Comparison of ENCODE assay signal across 28 cellular contexts in the genomic region with DNA sequence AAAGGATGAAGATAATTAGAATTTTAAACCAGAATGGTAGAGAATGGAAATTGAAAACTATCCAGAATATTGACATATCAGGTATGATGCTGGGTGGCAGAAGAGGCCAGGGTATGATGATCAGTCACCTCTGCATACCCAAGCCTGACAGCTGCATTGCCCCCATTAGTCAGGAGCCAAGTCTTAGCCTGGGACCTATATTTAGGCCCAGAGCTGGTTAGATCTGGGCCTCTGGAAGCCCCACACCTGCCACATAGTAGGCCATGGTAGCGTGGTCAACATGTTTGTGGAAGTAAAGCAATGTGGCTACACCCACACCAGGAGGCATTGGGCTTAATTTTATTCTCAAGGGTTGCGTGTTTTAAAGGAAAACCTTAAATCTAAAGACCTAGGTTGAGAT.
"Had no signal": no experiment of that assay in that cellular context is flagged by ENCODE, and none has a peak within 500 bp of the region (broad histone marks: within the 10 kb centered on the region; RNA-seq: fewer than 3 reads in every experiment).

No MANE protein-coding gene starts in this region.

- H3K4me3 ChIP-seq: colonic mucosa, esophagus squamous epithelium, gastrocnemius medialis, heart right ventricle, left lung, lower lobe of right lung, mucosa of descending colon had no signal

- H3K27me3 ChIP-seq: colonic mucosa, esophagus squamous epithelium, gastrocnemius medialis, heart right ventricle, left lung had no signal

- H3K27me3 Mint-ChIP-seq: dendritic cell treated with granulocyte-macrophage colony-stimulating factor and Interleukin-4, amounts not matched to agents 40 ng/mL and 50 ng/mL, for 4 days; effector memory CD8-positive, alpha-beta T cell had no signal

- H3K36me3 ChIP-seq: colonic mucosa had no signal

- H3K4me3 Mint-ChIP-seq: dendritic cell treated with granulocyte-macrophage colony-stimulating factor and Interleukin-4, amounts not matched to agents 40 ng/mL and 50 ng/mL, for 4 days; effector memory CD8-positive, alpha-beta T cell; endodermal cell; mesothelial cell of epicardium; naive thymus-derived CD4-positive, alpha-beta T cell had no signal

- H3K27ac ChIP-seq: colonic mucosa, epithelial cell of prostate, esophagus squamous epithelium, gastrocnemius medialis, heart right ventricle, left lung, lower lobe of right lung had no signal

- H3K4me1 ChIP-seq: colonic mucosa, gastrocnemius medialis, heart right ventricle, lower lobe of right lung had no signal

- H3K9me3 ChIP-seq: colonic mucosa, esophagus squamous epithelium, gastrocnemius medialis, heart right ventricle, left lung, lower lobe of right lung, mucosa of descending colon had no signal

- ATAC-seq: effector memory CD8-positive, alpha-beta T cell; esophagus mucosa; gastrocnemius medialis; heart right ventricle; left cardiac atrium; left lung; left ventricle myocardium superior; lower lobe of right lung; mucosa of descending colon; naive thymus-derived CD4-positive, alpha-beta T cell had no signal

- H3K4me1 Mint-ChIP-seq: mesothelial cell of epicardium; naive thymus-derived CD4-positive, alpha-beta T cell had no signal

- FAIRE-seq: endometrium, islet of Langerhans, keratinocyte had no signal

- H3K9me3 Mint-ChIP-seq: effector memory CD8-positive, alpha-beta T cell; endodermal cell; mesothelial cell of epicardium; naive thymus-derived CD4-positive, alpha-beta T cell had no signal

- DNase-seq: colonic mucosa; cortex of kidney; effector CD8-positive, alpha-beta T cell; effector memory CD8-positive, alpha-beta T cell; endodermal cell; erythroblast; esophagus squamous epithelium; foreskin fibroblast; foreskin melanocyte; gastrocnemius medialis; glutamatergic neuron; head of caudate nucleus; heart right ventricle; hippocampal formation; left cardiac atrium; left lung; left ventricle myocardium superior; lower lobe of right lung; mesenchymal stem cell; mucosa of descending colon; naive thymus-derived CD4-positive, alpha-beta T cell had no signal

- H3K27ac Mint-ChIP-seq: dendritic cell treated with granulocyte-macrophage colony-stimulating factor and Interleukin-4, amounts not matched to agents 40 ng/mL and 50 ng/mL, for 4 days; effector memory CD8-positive, alpha-beta T cell; endodermal cell; mesothelial cell of epicardium; naive thymus-derived CD4-positive, alpha-beta T cell had no signal
